ENCODE assay signal across 18 cellular contexts in the genomic region with DNA sequence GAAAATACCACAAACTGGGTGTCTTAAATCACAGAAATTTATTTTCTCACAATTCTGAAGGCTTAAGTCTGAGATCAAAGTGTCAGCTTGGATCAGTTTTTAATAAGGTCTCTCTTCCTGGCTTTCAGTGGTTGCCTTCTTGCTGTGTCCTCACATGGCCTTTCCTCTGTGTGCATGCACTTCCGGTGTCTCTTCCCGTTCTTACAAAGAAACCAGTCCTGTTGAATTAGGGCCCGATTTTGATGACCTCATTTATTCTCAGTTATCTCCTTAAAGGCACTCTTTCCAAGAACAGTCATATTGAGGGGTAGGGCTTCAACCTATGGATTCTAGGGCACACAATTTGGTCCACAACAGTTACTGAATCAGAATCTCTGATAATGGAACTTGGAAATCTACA. TPM values are rescaled to one million over a fixed set of nuclear protein-coding genes. Genes with fewer than 3 reads are reported as not detected.
A peak's percentile ranks its signal among the peaks of the same experiment; 100 is the strongest.
DNase-seq lines count a peak whose midpoint lies in the region; ATAC-seq, FAIRE-seq and TF ChIP-seq lines count a peak whose summit lies in the region.
"Had no signal": no experiment of that assay in that cellular context is flagged by ENCODE, and none has a peak within 500 bp of the region (broad histone marks: within the 10 kb centered on the region; RNA-seq: fewer than 3 reads in every experiment).

No MANE protein-coding gene starts in this region.

- H2AFZ ChIP-seq in fibroblast of lung (ENCODE audit: low read length) (peak overlapping the region; percentile 29), HepG2 (ENCODE audit: low read length) (no peak overlapping the region), OCI-LY7 (ENCODE audit: low read length) (no peak overlapping the region)
- H2AFZ ChIP-seq: GM23248 had no signal

- H3K4me3 ChIP-seq in NB4 (ENCODE audit: low read depth, low read length): no peak overlapping the region
- no peak overlapping the region for H3K4me3 ChIP-seq in fibroblast of lung (replicated peaks in 1 of 4; ENCODE audit: control extremely low read depth in 1 of 4, insufficient read depth in 1 of 4, low read depth in 3 of 4, low read length in 4 of 4)
- H3K4me3 ChIP-seq in HepG2 (replicated peaks in 1 of 3; ENCODE audit: insufficient read depth in 1 of 3, low read depth in 2 of 3, low read length in 3 of 3): no peak overlapping the region
- no peak overlapping the region for H3K4me3 ChIP-seq in spleen
- no peak overlapping the region for H3K4me3 ChIP-seq in OCI-LY7 (ENCODE audit: low read depth, low read length, poor library complexity, severe bottlenecking)
- H3K4me3 ChIP-seq: BLaER1, GM23248, HAP-1 had no signal

- no peaks in the 10 kb centered on the region for H3K27me3 ChIP-seq in fibroblast of lung (ENCODE audit: control insufficient read depth, insufficient read depth, low read length)
- H3K27me3 ChIP-seq in HepG2 (ENCODE audit: control insufficient read depth in 1 of 2, insufficient read depth in 2 of 2, low read length in 2 of 2): no peaks in the 10 kb centered on the region
- no peaks in the 10 kb centered on the region for H3K27me3 ChIP-seq in spleen (replicated peaks in 1 of 7)
- H3K27me3 ChIP-seq: BLaER1 had no signal

- no peaks in the 10 kb centered on the region for H3K4me1 ChIP-seq in fibroblast of lung (ENCODE audit: control insufficient read depth, extremely low read depth, insufficient read depth, low read length)
- H3K4me1 ChIP-seq in HepG2 (ENCODE audit: insufficient read depth, low read length): no peaks in the 10 kb centered on the region
- no peaks in the 10 kb centered on the region for H3K4me1 ChIP-seq in spleen
- H3K4me1 ChIP-seq in OCI-LY7 (ENCODE audit: insufficient read depth, low read length, poor library complexity, severe bottlenecking): no peaks in the 10 kb centered on the region
- H3K4me1 ChIP-seq: Caco-2, HAP-1 had no signal

- no peak overlapping the region for H3K9ac ChIP-seq in fibroblast of lung (ENCODE audit: insufficient read depth, low read length)
- no peak overlapping the region for H3K9ac ChIP-seq in HepG2 (ENCODE audit: insufficient read depth, low read depth, low read length)
- H3K9ac ChIP-seq: BLaER1, GM23248 had no signal

- H3K9me3 ChIP-seq in fibroblast of lung (ENCODE audit: control insufficient read depth, insufficient read depth, low read depth, low read length): no peaks in the 10 kb centered on the region
- no peaks in the 10 kb centered on the region for H3K9me3 ChIP-seq in HepG2 (ENCODE audit: low read length)
- no peaks in the 10 kb centered on the region for H3K9me3 ChIP-seq in spleen
- H3K9me3 ChIP-seq in OCI-LY7 (ENCODE audit: low read length): no peaks in the 10 kb centered on the region
- H3K9me3 ChIP-seq: BLaER1, Caco-2, HAP-1 had no signal

- no peaks in the 10 kb centered on the region for H4K20me1 ChIP-seq in fibroblast of lung (ENCODE audit: control insufficient read depth, extremely low read depth, insufficient read depth, low read length)
- H4K20me1 ChIP-seq in HepG2 (ENCODE audit: insufficient read depth, low read length): no peaks in the 10 kb centered on the region
- H4K20me1 ChIP-seq in OCI-LY7 (ENCODE audit: insufficient read depth, low read length): no peaks in the 10 kb centered on the region
- H4K20me1 ChIP-seq: BLaER1 had no signal

- POLR2A ChIA-PET in HepG2 (lab: Yijun Ruan, JAX): no interaction called here
- POLR2A ChIA-PET in OCI-LY7 (lab: Charles Lee): no interaction called here

- DNase-seq in HT1080 (ENCODE audit: low read depth) (peak; percentile 29), NB4 (ENCODE audit: low read depth) (peak; percentile 9), fibroblast of lung (ENCODE audit: low read depth in 2 of 2) (no peak), HepG2 (ENCODE audit: low spot score) (no peak), RCC 7860 (ENCODE audit: low spot score) (no peak), spleen (no peak), mesenteric fat pad (ENCODE audit: low spot score) (no peak), OCI-LY7 (ENCODE audit: low spot score) (no peak)
- DNase-seq: 8988T; AML-193; Caco-2; CD8-positive, alpha-beta memory T cell; DMS53; GF-D8; GM23248 had no signal

- H3K27ac ChIP-seq in fibroblast of lung (ENCODE audit: insufficient read depth, low read length) (no peak overlapping the region), HepG2 (ENCODE audit: extremely low read length, insufficient read depth, low read length) (no peak overlapping the region), spleen (no peak overlapping the region), OCI-LY7 (ENCODE audit: low read depth, low read length, poor library complexity, severe bottlenecking) (no peak overlapping the region)
- H3K27ac ChIP-seq: BLaER1, GM23248 had no signal

- H3K4me2 ChIP-seq in fibroblast of lung (ENCODE audit: extremely low read depth, insufficient read depth, low read length) (no peak overlapping the region), HepG2 (ENCODE audit: low read depth, low read length) (no peak overlapping the region), OCI-LY7 (ENCODE audit: low read length) (no peak overlapping the region)
- H3K4me2 ChIP-seq: BLaER1 had no signal

- no peak for TF ChIP-seq RAD21 in HepG2 (CRISPR knock-in tag; IDR thresholded peaks at IDR 0.05)

- CTCF ChIA-PET in HepG2 (lab: Yijun Ruan, JAX; ENCODE audit: low intra/inter-chr PET ratio, low total read pairs): no interaction called here
- CTCF ChIA-PET in OCI-LY7 (lab: Charles Lee; ENCODE audit: unreplicated experiment): no interaction called here

- BruUV-seq in HepG2 (replicated peaks; lab: Mats Ljungman, UMichigan): no TSS peak
- BruUV-seq in OCI-LY7 (replicated peaks; lab: Mats Ljungman, UMichigan): no TSS peak

- H3K79me2 ChIP-seq in fibroblast of lung (ENCODE audit: control insufficient read depth, insufficient read depth, low read length) (no peaks in the 10 kb centered on the region), HepG2 (ENCODE audit: insufficient read depth, low read length) (no peaks in the 10 kb centered on the region), OCI-LY7 (ENCODE audit: insufficient read depth, low read depth, low read length) (no peaks in the 10 kb centered on the region)

- in situ Hi-C loops in HepG2 (cut with HindIII; ENCODE audit: extremely low pct_ligation_motif_present, low pct_unique_long_range_greater_than_20kb): loop anchor here (25.0 kb wide), 1 partner anchor 1229 kb away; no protein-coding TSS in a partner anchor

- TF ChIP-seq EP300 in HepG2 (IDR thresholded peaks at IDR 0.05; ENCODE audit: low read depth in 2 of 2, low read length in 2 of 2): no peak
- TF ChIP-seq EP300 in HepG2 (CRISPR knock-in tag; IDR thresholded peaks at IDR 0.05; ENCODE audit: borderline replicate concordance): no peak

- TF ChIP-seq POLR2A in NB4 (IDR thresholded peaks at IDR 0.05; ENCODE audit: extremely low read depth, insufficient read length) (no peak), HepG2 (IDR thresholded peaks at IDR 0.05; ENCODE audit: insufficient read depth in 1 of 2, low read depth in 2 of 2, low read length in 2 of 2) (no peak), spleen (IDR thresholded peaks at IDR 0.05) (no peak)

- H3K9me2 ChIP-seq in OCI-LY7 (ENCODE audit: insufficient read depth, low read length): no peaks in the 10 kb centered on the region

- no peak for ATAC-seq in HepG2

- no peaks in the 10 kb centered on the region for H3K36me3 ChIP-seq in fibroblast of lung (ENCODE audit: control insufficient read depth, insufficient read depth, low read length)
- H3K36me3 ChIP-seq in HepG2 (replicated peaks in 1 of 2; ENCODE audit: control insufficient read depth in 1 of 2, insufficient read depth in 2 of 2, low read length in 2 of 2): no peaks in the 10 kb centered on the region
- no peaks in the 10 kb centered on the region for H3K36me3 ChIP-seq in spleen
- H3K36me3 ChIP-seq in OCI-LY7 (ENCODE audit: insufficient read depth, low read length): no peaks in the 10 kb centered on the region
- H3K36me3 ChIP-seq: BLaER1, HAP-1 had no signal

- 24% methylated on average over 3 of the region's 3 CpGs for WGBS in HepG2 (ENCODE audit: low lambda C conversion rate)
- WGBS in spleen, 5 donors: 64 to 76% (median 71%) methylated on average over 3 of the region's 3 CpGs

- intact Hi-C loops in HepG2 (cut with micrococcal nuclease; ENCODE audit: unreplicated experiment): no loop called here
- intact Hi-C loops in spleen (cut with DNase I; ENCODE audit: low total_unique reads): no loop called here
- intact Hi-C loops in OCI-LY7 (cut with micrococcal nuclease; ENCODE audit: unreplicated experiment): no loop called here

- no peak for TF ChIP-seq CTCF in NB4 (IDR thresholded peaks at IDR 0.05; ENCODE audit: low read depth, low read length)
- TF ChIP-seq CTCF in fibroblast of lung (conservative IDR thresholded peaks at IDR 0.05 in 1 of 2, IDR thresholded peaks at IDR 0.05 in 1 of 2; ENCODE audit: low read depth in 1 of 2, low read length in 2 of 2): no peak
- TF ChIP-seq CTCF in HepG2 (CRISPR knock-in tag; IDR thresholded peaks at IDR 0.05): no peak
- TF ChIP-seq CTCF in spleen (IDR thresholded peaks at IDR 0.05 in 8 of 11, conservative IDR thresholded peaks at IDR 0.05 in 3 of 11): no peak
- TF ChIP-seq CTCF in OCI-LY7 (conservative IDR thresholded peaks at IDR 0.05; ENCODE audit: low read length): no peak

- FAIRE-seq in HepG2 (lab: Jason Lieb, UNC) (no peak), RCC 7860 (lab: Jason Lieb, UNC) (no peak)

RNA-seq across cellular contexts. Expression of gene XIRP2, which starts 5.4 kb away (rescaled TPM):
- total RNA-seq in HT1080 (2014; rRNA removed; shearing (Covaris generic)): 0.03 and 0.18 TPM in 2 replicates
- polyA plus RNA-seq in HT1080 (2015; cell fraction: cytosol; rRNA removed): 0.03 TPM in 1 of 2 replicates, not detected in the other
- polyA plus RNA-seq in HT1080 (2015; cell fraction: nucleus; rRNA removed): 0.34 and 0.44 TPM in 2 replicates
- total RNA-seq in fibroblast of lung (0.51 and 2.0 TPM in 2 replicates), HepG2 (2016; rRNA removed; fragmentation: Illumina TruSeq; extraction: Trizol) (0.04 and 0.13 TPM in 2 replicates), spleen (1 to 10 TPM in 4 of 7 donors, under 1 TPM in 3; 0.10 to 3.2 (median 1.1) TPM), mesenteric fat pad (not detected), OCI-LY7 (2022) (not detected in 2 replicates)
- polyA plus RNA-seq in fibroblast of lung (0.20 and 1.1 TPM in 2 replicates), HepG2 (2011; rRNA removed) (0.03 and 0.05 TPM in 2 replicates), spleen (under 1 TPM; 0.21 to 0.41 (median 0.26) TPM)
- polyA plus RNA-seq in fibroblast of lung (2012): 0.18 and 0.87 TPM in 2 replicates
- not detected in 2 replicates for polyA minus RNA-seq in fibroblast of lung (ENCODE audit: low replicate concordance)
- total RNA-seq in HepG2 (2016; cell fraction: cytosol; rRNA removed; fragmentation: Illumina TruSeq; extraction: Trizol; ENCODE audit: low read depth): not detected in 2 replicates
- 0.03 and 0.06 TPM in 2 replicates for total RNA-seq in HepG2 (2016; cell fraction: insoluble cytoplasmic fraction; rRNA removed; fragmentation: Illumina TruSeq; extraction: Trizol)
- 0.03 TPM in 1 of 2 replicates, not detected in the other for total RNA-seq in HepG2 (2016; cell fraction: membrane; rRNA removed; fragmentation: Illumina TruSeq; extraction: Trizol)
- total RNA-seq in HepG2 (2016; cell fraction: nucleus; rRNA removed; fragmentation: Illumina TruSeq; extraction: Trizol): 0.09 and 0.13 TPM in 2 replicates
- polyA plus RNA-seq in HepG2 (2011; cell fraction: cytosol; rRNA removed): 0.04 TPM in 1 of 2 replicates, not detected in the other
- 0.06 and 0.14 TPM in 2 replicates for polyA plus RNA-seq in HepG2 (2011; cell fraction: nucleus; rRNA removed)
- 0.12 and 0.19 TPM in 2 replicates for polyA plus RNA-seq in HepG2 (2012)
- not detected in 2 replicates for polyA plus RNA-seq in HepG2 (2016; cell fraction: cytosol; fragmentation: Illumina TruSeq; extraction: Trizol; ENCODE audit: low read depth)
- polyA plus RNA-seq in HepG2 (2016; cell fraction: insoluble cytoplasmic fraction; fragmentation: Illumina TruSeq; extraction: Trizol; ENCODE audit: low read depth): not detected in 2 replicates
- polyA plus RNA-seq in HepG2 (2016; cell fraction: membrane; fragmentation: Illumina TruSeq; extraction: Trizol; ENCODE audit: low read depth): not detected in 2 replicates
- not detected in 2 replicates for polyA plus RNA-seq in HepG2 (2016; cell fraction: nucleus; fragmentation: Illumina TruSeq; extraction: Trizol; ENCODE audit: insufficient read depth, low read depth)
- polyA minus RNA-seq in HepG2 (2011; rRNA and poly(A)+ RNA removed; ENCODE audit: low replicate concordance): not detected in 2 replicates
- polyA minus RNA-seq in HepG2 (2011; cell fraction: cytosol; rRNA and poly(A)+ RNA removed): 0.30 TPM in 1 of 2 replicates, not detected in the other
- polyA minus RNA-seq in HepG2 (2011; cell fraction: nucleus; rRNA and poly(A)+ RNA removed): 0.77 and 0.99 TPM in 2 replicates
- total RNA-seq in OCI-LY7 (2014; rRNA removed; shearing (Covaris generic)): not detected in 2 replicates
- total RNA-seq: Caco-2; CD8-positive, alpha-beta memory T cell; GM23248; HT-29 had no signal
- polyA plus RNA-seq: CD8-positive, alpha-beta memory T cell; GM23248 had no signal

Comparison
In these comparisons a context has a peak if more than half of its experiments do, and no peak if none do; other contexts are left out.
1. DNase-seq: peak in HT1080 (single experiment) and NB4 (single experiment); none in fibroblast of lung (0 of 2), HepG2 (single experiment), RCC 7860 (single experiment), spleen (single experiment), mesenteric fat pad (single experiment) and OCI-LY7 (single experiment).